ENCODE assay signal across 1 cellular context in the genomic region with DNA sequence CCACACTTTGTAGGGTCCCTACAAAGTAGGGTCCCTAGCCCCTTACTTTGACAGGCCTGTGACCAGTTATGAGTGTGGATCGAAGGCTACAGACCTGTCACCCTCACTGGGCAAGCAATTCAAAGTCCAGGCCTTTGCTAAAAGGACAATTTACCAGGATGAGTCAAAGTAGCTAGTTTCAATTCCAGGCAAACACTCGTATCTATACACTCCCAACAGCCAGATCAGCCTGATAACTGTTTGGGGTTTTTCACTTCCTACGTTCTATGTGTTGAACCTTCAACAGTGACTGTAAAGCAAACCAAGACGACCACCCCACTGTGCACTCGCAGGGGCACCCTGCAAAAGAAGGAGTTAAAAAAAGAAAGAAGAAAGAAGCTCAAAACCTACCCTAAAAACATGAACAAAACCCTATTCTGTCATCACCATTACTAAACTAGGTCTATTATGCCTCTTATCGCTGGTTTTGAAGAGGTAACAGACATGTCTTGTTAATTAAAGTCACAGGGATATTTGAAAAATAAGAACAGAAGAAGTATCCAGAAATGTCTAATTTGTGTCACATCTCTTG.
TF ChIP-seq lines count a peak whose summit lies in the region.

No MANE protein-coding gene starts in this region.

TF ChIP-seq in HepG2, 621 proteins besides CTCF, POLR2A, EP300 and RAD21 (continued from another document):
- TF ChIP-seq, protein P1, sequence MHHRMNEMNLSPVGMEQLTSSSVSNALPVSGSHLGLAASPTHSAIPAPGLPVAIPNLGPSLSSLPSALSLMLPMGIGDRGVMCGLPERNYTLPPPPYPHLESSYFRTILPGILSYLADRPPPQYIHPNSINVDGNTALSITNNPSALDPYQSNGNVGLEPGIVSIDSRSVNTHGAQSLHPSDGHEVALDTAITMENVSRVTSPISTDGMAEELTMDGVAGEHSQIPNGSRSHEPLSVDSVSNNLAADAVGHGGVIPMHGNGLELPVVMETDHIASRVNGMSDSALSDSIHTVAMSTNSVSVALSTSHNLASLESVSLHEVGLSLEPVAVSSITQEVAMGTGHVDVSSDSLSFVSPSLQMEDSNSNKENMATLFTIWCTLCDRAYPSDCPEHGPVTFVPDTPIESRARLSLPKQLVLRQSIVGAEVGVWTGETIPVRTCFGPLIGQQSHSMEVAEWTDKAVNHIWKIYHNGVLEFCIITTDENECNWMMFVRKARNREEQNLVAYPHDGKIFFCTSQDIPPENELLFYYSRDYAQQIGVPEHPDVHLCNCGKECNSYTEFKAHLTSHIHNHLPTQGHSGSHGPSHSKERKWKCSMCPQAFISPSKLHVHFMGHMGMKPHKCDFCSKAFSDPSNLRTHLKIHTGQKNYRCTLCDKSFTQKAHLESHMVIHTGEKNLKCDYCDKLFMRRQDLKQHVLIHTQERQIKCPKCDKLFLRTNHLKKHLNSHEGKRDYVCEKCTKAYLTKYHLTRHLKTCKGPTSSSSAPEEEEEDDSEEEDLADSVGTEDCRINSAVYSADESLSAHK (CRISPR knock-in tag; IDR thresholded peaks at IDR 0.05; ENCODE audit: borderline replicate concordance): no peak
- no peak for TF ChIP-seq HOXA5 (CRISPR knock-in tag; IDR thresholded peaks at IDR 0.05)
- no peak for TF ChIP-seq GFI1 (CRISPR knock-in tag; IDR thresholded peaks at IDR 0.05; ENCODE audit: borderline replicate concordance)
- 0 out of 2 replicates have a peak, but pooled peaks have one; percentile 60 for TF ChIP-seq DNMT3B (CRISPR knock-in tag; conservative IDR thresholded peaks at IDR 0.05)
- no peak for TF ChIP-seq ZNF33B (CRISPR knock-in tag; IDR thresholded peaks at IDR 0.05)
- no peak for TF ChIP-seq YEATS4 (CRISPR knock-in tag; IDR thresholded peaks at IDR 0.05; ENCODE audit: borderline replicate concordance)
- no peak for TF ChIP-seq ZNF619 (CRISPR knock-in tag; IDR thresholded peaks at IDR 0.05)
- no peak for TF ChIP-seq TOPORS (CRISPR knock-in tag; IDR thresholded peaks at IDR 0.05)
- no peak for TF ChIP-seq ZNF598 (CRISPR knock-in tag; IDR thresholded peaks at IDR 0.05; ENCODE audit: borderline replicate concordance)
- TF ChIP-seq, protein P2, sequence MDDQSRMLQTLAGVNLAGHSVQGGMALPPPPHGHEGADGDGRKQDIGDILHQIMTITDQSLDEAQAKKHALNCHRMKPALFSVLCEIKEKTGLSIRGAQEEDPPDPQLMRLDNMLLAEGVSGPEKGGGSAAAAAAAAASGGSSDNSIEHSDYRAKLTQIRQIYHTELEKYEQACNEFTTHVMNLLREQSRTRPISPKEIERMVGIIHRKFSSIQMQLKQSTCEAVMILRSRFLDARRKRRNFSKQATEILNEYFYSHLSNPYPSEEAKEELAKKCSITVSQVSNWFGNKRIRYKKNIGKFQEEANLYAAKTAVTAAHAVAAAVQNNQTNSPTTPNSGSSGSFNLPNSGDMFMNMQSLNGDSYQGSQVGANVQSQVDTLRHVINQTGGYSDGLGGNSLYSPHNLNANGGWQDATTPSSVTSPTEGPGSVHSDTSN (CRISPR knock-in tag; IDR thresholded peaks at IDR 0.05; ENCODE audit: borderline replicate concordance): no peak
